Comparison of ENCODE assay signal across 8 cellular contexts in genomic region chr7:94509879-94510581, GRCh38. TPM values are rescaled to one million over a fixed set of nuclear protein-coding genes. Genes with fewer than 3 reads are reported as not detected.
DNase-seq lines count a peak whose midpoint lies in the region; ATAC-seq and TF ChIP-seq lines count a peak whose summit lies in the region.

No MANE protein-coding gene starts in this region.

- H3K4me3 ChIP-seq in OCI-LY1 (ENCODE audit: low read depth, low read length, poor library complexity, severe bottlenecking): peak overlapping the region; percentile 81

- peaks cover 46% of the 10 kb centered on the region for H3K79me2 ChIP-seq in OCI-LY1 (ENCODE audit: insufficient read depth, low read length)

- no peaks in the 10 kb centered on the region; the same call in 1 of the 2 replicates for H3K36me3 ChIP-seq in OCI-LY1 (ENCODE audit: insufficient read depth, low read length)

- no peaks in the 10 kb centered on the region for H3K9me3 Mint-ChIP-seq in activated T-cell treated with anti-CD3 and anti-CD28 coated beads, Interleukin-2, amount 50 U/mL, for 24 hours
- H3K9me3 Mint-ChIP-seq in stimulated activated memory B cell treated with anti-CD40 and anti-IgM and Interleukin-4, amounts not matched to agents 10 μg/mL and 1 μg/mL and 100 μg/mL, for 72 hours: no peaks in the 10 kb centered on the region

- H3K27me3 ChIP-seq in OCI-LY1 (ENCODE audit: insufficient read depth, low read length): no peaks in the 10 kb centered on the region

- H3F3A ChIP-seq in OCI-LY1 (ENCODE audit: insufficient read depth, low read length): no peaks in the 10 kb centered on the region

- DNase-seq in DMS 273 treated with DMSO at 0.1 percent for 48 hours (lab: John Stamatoyannopoulos, UW) (peak; percentile 48), HT1080 (ENCODE audit: low read depth) (peak; percentile 65), myocyte (ENCODE audit: low read depth) (peak; percentile 85)
- peak; percentile 81 for DNase-seq in activated T-cell treated with anti-CD3 and anti-CD28 coated beads, Interleukin-2, amount 50 U/mL, for 24 hours

- H3K9me2 ChIP-seq in OCI-LY1 (ENCODE audit: low read depth, low read length): no peaks in the 10 kb centered on the region

- ATAC-seq in GM21381 (IDR thresholded peaks at IDR 0.05; ENCODE audit: unreplicated experiment) (peak; percentile 70), esophagus mucosa (peak; percentile 80)
- peak; percentile 90 for ATAC-seq in stimulated activated memory B cell treated with anti-CD40 and anti-IgM and Interleukin-4, amounts not matched to agents 10 μg/mL and 1 μg/mL and 100 μg/mL, for 72 hours

- 0 out of 2 replicates have a peak overlapping the region, but pooled peaks have one; percentile 6 for H2AFZ ChIP-seq in OCI-LY1 (ENCODE audit: low read length)

- H3K27ac ChIP-seq in OCI-LY1 (ENCODE audit: low read depth, low read length, poor library complexity, severe bottlenecking): peak overlapping the region; percentile 72

- H3K36me3 Mint-ChIP-seq in activated T-cell treated with anti-CD3 and anti-CD28 coated beads, Interleukin-2, amount 50 U/mL, for 24 hours (ENCODE audit: low read depth): peaks cover 21% of the 10 kb centered on the region
- no peaks in the 10 kb centered on the region for H3K36me3 Mint-ChIP-seq in stimulated activated memory B cell treated with anti-CD40 and anti-IgM and Interleukin-4, amounts not matched to agents 10 μg/mL and 1 μg/mL and 100 μg/mL, for 72 hours

- peak overlapping the region; percentile 86 for H3K4me3 Mint-ChIP-seq in activated T-cell treated with anti-CD3 and anti-CD28 coated beads, Interleukin-2, amount 50 U/mL, for 24 hours
- peak overlapping the region; percentile 89 for H3K4me3 Mint-ChIP-seq in stimulated activated memory B cell treated with anti-CD40 and anti-IgM and Interleukin-4, amounts not matched to agents 10 μg/mL and 1 μg/mL and 100 μg/mL, for 72 hours

- H3K4me1 ChIP-seq in OCI-LY1 (ENCODE audit: insufficient read depth, low read length, severe bottlenecking): peaks cover 52% of the 10 kb centered on the region

- peak; percentile 20; the same call in 1 of the 2 replicates for TF ChIP-seq CTCF in OCI-LY1 (IDR thresholded peaks at IDR 0.05; ENCODE audit: low read length)

- no peaks in the 10 kb centered on the region for H4K20me1 ChIP-seq in OCI-LY1 (ENCODE audit: insufficient read depth, low read length)

- no peaks in the 10 kb centered on the region for H3K9me3 ChIP-seq in OCI-LY1 (ENCODE audit: low read length)

- H3K27me3 Mint-ChIP-seq in activated T-cell treated with anti-CD3 and anti-CD28 coated beads, Interleukin-2, amount 50 U/mL, for 24 hours: no peaks in the 10 kb centered on the region
- no peaks in the 10 kb centered on the region for H3K27me3 Mint-ChIP-seq in stimulated activated memory B cell treated with anti-CD40 and anti-IgM and Interleukin-4, amounts not matched to agents 10 μg/mL and 1 μg/mL and 100 μg/mL, for 72 hours

- peak overlapping the region; percentile 96 for H3K27ac Mint-ChIP-seq in activated T-cell treated with anti-CD3 and anti-CD28 coated beads, Interleukin-2, amount 50 U/mL, for 24 hours
- H3K27ac Mint-ChIP-seq in stimulated activated memory B cell treated with anti-CD40 and anti-IgM and Interleukin-4, amounts not matched to agents 10 μg/mL and 1 μg/mL and 100 μg/mL, for 72 hours: peak overlapping the region; percentile 91

- peak overlapping the region; percentile 66 for H3K4me2 ChIP-seq in OCI-LY1 (ENCODE audit: low read length)

- H3K4me1 Mint-ChIP-seq in activated T-cell treated with anti-CD3 and anti-CD28 coated beads, Interleukin-2, amount 50 U/mL, for 24 hours (ENCODE audit: low read depth): peaks cover 48% of the 10 kb centered on the region
- peaks cover 37% of the 10 kb centered on the region for H3K4me1 Mint-ChIP-seq in stimulated activated memory B cell treated with anti-CD40 and anti-IgM and Interleukin-4, amounts not matched to agents 10 μg/mL and 1 μg/mL and 100 μg/mL, for 72 hours

- peak overlapping the region; percentile 84 for H3K9ac ChIP-seq in OCI-LY1 (ENCODE audit: low read length)

RNA-seq across cellular contexts. Expression of gene CASD1, which starts 0.4 kb away (rescaled TPM):
- total RNA-seq in HT1080 (2014; rRNA removed; shearing (Covaris generic)): 7.7 and 11.2 TPM in 2 replicates
- 6.3 and 8.4 TPM in 2 replicates for polyA plus RNA-seq in HT1080 (2015; cell fraction: cytosol; rRNA removed)
- polyA plus RNA-seq in HT1080 (2015; cell fraction: nucleus; rRNA removed): 13.4 and 15.9 TPM in 2 replicates
- total RNA-seq in esophagus mucosa (6.8 TPM), myocyte (63.0 and 70.1 TPM in 2 replicates)
- 12.3 TPM for polyA plus RNA-seq in myocyte (2012)

Comparison
In these comparisons a context has a peak if more than half of its experiments do, and no peak if none do; other contexts are left out.
1. Peak in every context shown above with its lines: DNase-seq, ATAC-seq, H3K4me3 ChIP-seq and H3K27ac ChIP-seq.